24 cellular contexts compared by ENCODE assay signal in the genomic region with DNA sequence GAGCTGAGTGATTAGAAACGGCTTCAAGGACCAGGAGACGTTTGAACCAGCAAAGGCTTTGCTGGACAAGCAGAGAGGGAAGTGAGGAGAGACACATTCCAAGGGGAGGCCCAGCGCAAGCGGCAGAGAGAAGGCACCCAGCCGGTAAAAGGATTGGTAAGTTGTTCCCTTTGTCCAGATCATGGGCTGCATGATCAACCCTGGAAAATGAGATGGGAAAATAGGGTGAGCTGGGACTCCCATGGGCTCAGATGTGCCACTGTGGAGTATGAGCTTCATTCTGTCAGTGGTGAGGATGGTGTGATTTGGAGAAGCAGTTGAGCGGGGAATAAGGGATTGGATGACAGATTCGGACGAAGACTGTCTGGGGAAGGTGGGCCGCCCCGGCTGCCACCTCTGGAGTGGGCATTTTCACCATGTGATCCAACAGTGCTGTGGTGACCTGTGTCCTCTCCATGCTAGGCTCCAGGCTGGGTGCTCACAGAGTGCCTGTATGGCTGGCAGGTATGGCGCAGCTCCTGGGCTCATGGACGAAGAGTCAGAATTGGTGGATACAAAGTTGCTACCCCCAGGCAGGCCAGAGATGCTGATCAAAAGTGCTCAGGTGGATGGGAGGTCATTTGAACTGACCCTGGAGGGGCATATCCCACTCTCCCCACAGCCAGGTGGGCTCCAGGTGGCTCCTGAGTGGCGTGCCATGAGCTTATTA.
DNase-seq lines count a peak whose midpoint lies in the region; ATAC-seq and TF ChIP-seq lines count a peak whose summit lies in the region.
"Had no signal": no experiment of that assay in that cellular context is flagged by ENCODE, and none has a peak within 500 bp of the region (broad histone marks: within the 10 kb centered on the region; RNA-seq: fewer than 3 reads in every experiment).

No MANE protein-coding gene starts in this region.

- H3K27me3 Mint-ChIP-seq in natural killer cell treated with Interleukin-12 subunit alpha and Interleukin-12 subunit beta and Interleukin-15 and Interleukin-18, amount 100 ng/mL, for 72 hours, result peaks cover 9% of the 10 kb centered on the region in 2 donors
- H3K27me3 Mint-ChIP-seq in natural killer cell (ENCODE audit: low read depth in 2 of 2) (peaks cover 15 to 41% of the 10 kb centered on the region in 2 donors), glutamatergic neuron (ENCODE audit: unreplicated experiment) (peaks cover 14% of the 10 kb centered on the region), osteocyte (ENCODE audit: unreplicated experiment) (no peaks in the 10 kb centered on the region), CD14-positive monocyte (ENCODE audit: low read depth in 3 of 3) (peaks cover 0 to 4% (median 1%) of the 10 kb centered on the region in 3 donors)

- H3K27me3 ChIP-seq in vagina, result no peaks in the 10 kb centered on the region

- no peaks in the 10 kb centered on the region for H3K36me3 ChIP-seq in vagina
- H3K36me3 ChIP-seq: BE2C had no signal

- H3K27ac Mint-ChIP-seq in natural killer cell treated with Interleukin-12 subunit alpha and Interleukin-12 subunit beta and Interleukin-15 and Interleukin-18, amount 100 ng/mL, for 72 hours, result no peak overlapping the region
- H3K27ac Mint-ChIP-seq in natural killer cell, result no peak overlapping the region
- no peak overlapping the region for H3K27ac Mint-ChIP-seq in glutamatergic neuron (ENCODE audit: unreplicated experiment)
- no peak overlapping the region for H3K27ac Mint-ChIP-seq in osteocyte (ENCODE audit: unreplicated experiment)
- peak overlapping the region in 2 of 7 donors; percentile 20 to 36 for H3K27ac Mint-ChIP-seq in CD14-positive monocyte
- H3K27ac Mint-ChIP-seq: HFFc6 had no signal

- no peaks in the 10 kb centered on the region for H3K9me3 ChIP-seq in vagina
- H3K9me3 ChIP-seq: BE2C had no signal

- H3K9me3 Mint-ChIP-seq in natural killer cell treated with Interleukin-12 subunit alpha and Interleukin-12 subunit beta and Interleukin-15 and Interleukin-18, amount 100 ng/mL, for 72 hours, result no peaks in the 10 kb centered on the region
- H3K9me3 Mint-ChIP-seq in natural killer cell, result no peaks in the 10 kb centered on the region
- peaks cover 12% of the 10 kb centered on the region for H3K9me3 Mint-ChIP-seq in glutamatergic neuron (ENCODE audit: unreplicated experiment)
- H3K9me3 Mint-ChIP-seq in osteocyte (ENCODE audit: unreplicated experiment), result peaks cover 23% of the 10 kb centered on the region
- H3K9me3 Mint-ChIP-seq in CD14-positive monocyte, result peaks cover 4 to 16% (median 10%) of the 10 kb centered on the region in 7 donors

- DNase-seq in natural killer cell treated with Interleukin-12 subunit alpha and Interleukin-12 subunit beta and Interleukin-15 and Interleukin-18, amount 100 ng/mL, for 72 hours (ENCODE audit: low spot score), result peak; percentile 40
- DNase-seq in natural killer cell (no peak), glutamatergic neuron (no peak), osteocyte (ENCODE audit: extremely low spot score, unreplicated experiment) (peak; percentile 59), vagina (ENCODE audit: extremely low spot score in 2 of 2) (peak; percentile 32 to 70), CD14-positive monocyte (ENCODE audit: low spot score) (no peak), T-helper 2 cell (no peak)
- DNase-seq: BE2C; CD4-positive, CD25-positive, alpha-beta regulatory T cell; DMS 273 treated with DMSO at 0.1 percent for 48 hours; DMS79 treated with DMSO at 0.1 percent for 48 hours; HFFc6; KG1; NCI-H1105; NCI-H2029 treated with DMSO at 0.1 percent for 48 hours; NCI-H345; NCI-H524; NCI-H774; NK-92 treated with Interleukin-12 subunit alpha and Interleukin-12 subunit beta, amount 100 ng/mL, for 24 hours; SIG-M5 had no signal

- H3K4me3 ChIP-seq in vagina, result no peak overlapping the region
- H3K4me3 ChIP-seq: A549 had no signal

- H3K4me3 Mint-ChIP-seq in natural killer cell treated with Interleukin-12 subunit alpha and Interleukin-12 subunit beta and Interleukin-15 and Interleukin-18, amount 100 ng/mL, for 72 hours, result no peak overlapping the region
- H3K4me3 Mint-ChIP-seq in natural killer cell (no peak overlapping the region), glutamatergic neuron (ENCODE audit: unreplicated experiment) (peak overlapping the region; percentile 6), osteocyte (ENCODE audit: unreplicated experiment) (no peak overlapping the region), CD14-positive monocyte (no peak overlapping the region)
- H3K4me3 Mint-ChIP-seq: HFFc6 had no signal

- no peaks in the 10 kb centered on the region for H3K36me3 Mint-ChIP-seq in natural killer cell treated with Interleukin-12 subunit alpha and Interleukin-12 subunit beta and Interleukin-15 and Interleukin-18, amount 100 ng/mL, for 72 hours
- H3K36me3 Mint-ChIP-seq in natural killer cell, result no peaks in the 10 kb centered on the region
- H3K36me3 Mint-ChIP-seq in glutamatergic neuron (ENCODE audit: unreplicated experiment), result peaks cover 13% of the 10 kb centered on the region
- H3K36me3 Mint-ChIP-seq in osteocyte (ENCODE audit: unreplicated experiment), result no peaks in the 10 kb centered on the region
- no peaks in the 10 kb centered on the region for H3K36me3 Mint-ChIP-seq in CD14-positive monocyte
- H3K36me3 Mint-ChIP-seq: CD4-positive, CD25-positive, alpha-beta regulatory T cell had no signal

- no peak for TF ChIP-seq CTCF in natural killer cell (IDR thresholded peaks at IDR 0.05)
- TF ChIP-seq CTCF in glutamatergic neuron (IDR thresholded peaks at IDR 0.05; ENCODE audit: partially characterized antibody, unreplicated experiment), result no peak
- no peak for TF ChIP-seq CTCF in osteocyte (IDR thresholded peaks at IDR 0.05)
- no peak for TF ChIP-seq CTCF in vagina (IDR thresholded peaks at IDR 0.05)
- TF ChIP-seq CTCF in CD14-positive monocyte (IDR thresholded peaks at IDR 0.05), result no peak

- H3K4me1 Mint-ChIP-seq in natural killer cell treated with Interleukin-12 subunit alpha and Interleukin-12 subunit beta and Interleukin-15 and Interleukin-18, amount 100 ng/mL, for 72 hours (ENCODE audit: low read depth in 2 of 2), result no peaks in the 10 kb centered on the region
- no peaks in the 10 kb centered on the region for H3K4me1 Mint-ChIP-seq in natural killer cell
- peaks cover 41% of the 10 kb centered on the region for H3K4me1 Mint-ChIP-seq in glutamatergic neuron (ENCODE audit: low read depth, unreplicated experiment)
- H3K4me1 Mint-ChIP-seq in osteocyte (ENCODE audit: unreplicated experiment), result no peaks in the 10 kb centered on the region
- H3K4me1 Mint-ChIP-seq in CD14-positive monocyte, result no peaks in the 10 kb centered on the region

- TF ChIP-seq POLR2A in vagina (IDR thresholded peaks at IDR 0.05), result no peak

- ATAC-seq in natural killer cell treated with Interleukin-12 subunit alpha and Interleukin-12 subunit beta and Interleukin-15 and Interleukin-18, amount 100 ng/mL, for 72 hours, result no peak
- ATAC-seq in natural killer cell (no peak), HG02885 (IDR thresholded peaks at IDR 0.05; ENCODE audit: poor library complexity, unreplicated experiment) (no peak)
- ATAC-seq: A549, Panc1 had no signal

- no peak overlapping the region for H3K27ac ChIP-seq in vagina
- H3K27ac ChIP-seq: A549, HL-60 had no signal

- intact Hi-C loops in natural killer cell (cut with micrococcal nuclease) (no loop called here), vagina (cut with DNase I) (no loop called here), CD14-positive monocyte (cut with micrococcal nuclease) (no loop called here)

- H3K4me1 ChIP-seq in vagina, result no peaks in the 10 kb centered on the region
- H3K4me1 ChIP-seq: A549, BE2C had no signal

Comparison
In these comparisons a context has a peak if more than half of its experiments do, and no peak if none do; other contexts are left out.
1. DNase-seq: peak in natural killer cell treated with Interleukin-12 subunit alpha and Interleukin-12 subunit beta and Interleukin-15 and Interleukin-18, amount 100 ng/mL, for 72 hours (single experiment), osteocyte (single experiment) and vagina (2 of 2); none in natural killer cell (single experiment), glutamatergic neuron (single experiment), CD14-positive monocyte (single experiment) and T-helper 2 cell (0 of 5).